In genomic region chr10:17668435-17669184, GRCh38 we compare ENCODE assay signal across 13 cellular contexts. TPM values are rescaled to one million over a fixed set of nuclear protein-coding genes. Genes with fewer than 3 reads are reported as not detected.
DNase-seq lines count a peak whose midpoint lies in the region; ATAC-seq and TF ChIP-seq lines count a peak whose summit lies in the region.
"Had no signal": no experiment of that assay in that cellular context is flagged by ENCODE, and none has a peak within 500 bp of the region (broad histone marks: within the 10 kb centered on the region; RNA-seq: fewer than 3 reads in every experiment).

No MANE protein-coding gene starts in this region.

- no peak overlapping the region for H3K27ac ChIP-seq in sigmoid colon
- H3K27ac ChIP-seq: WERI-Rb-1 had no signal

- peak overlapping the region; percentile 11 for H3K4me3 Mint-ChIP-seq in activated CD8-positive, alpha-beta memory T cell treated with anti-CD3 and anti-CD28 coated beads, Interleukin-2, amount 10 ng/mL, durations not matched to agents 7 days and 5 days
- no peak overlapping the region for H3K4me3 Mint-ChIP-seq in WTC11
- H3K4me3 Mint-ChIP-seq in stimulated activated effector memory CD8-positive, alpha-beta T cell treated with anti-CD3 and anti-CD28 coated beads, Interleukin-12 subunit alpha, Interleukin-12 subunit beta, amount 100 ng/mL, for 72 hours = peak overlapping the region; percentile 69

- DNase-seq in activated CD8-positive, alpha-beta memory T cell treated with anti-CD3 and anti-CD28 coated beads, Interleukin-2, amount 10 ng/mL, durations not matched to agents 7 days and 5 days = no peak
- DNase-seq in activated CD8-positive, alpha-beta memory T cell treated with anti-CD3 and anti-CD28 coated beads for 24 hours = no peak
- DNase-seq in WTC11 (ENCODE audit: low spot score) (no peak), sigmoid colon (no peak)
- DNase-seq in stimulated activated effector memory CD8-positive, alpha-beta T cell treated with anti-CD3 and anti-CD28 coated beads, Interleukin-12 subunit alpha, Interleukin-12 subunit beta, amount 100 ng/mL, for 72 hours (ENCODE audit: low spot score in 2 of 2) = no peak
- DNase-seq in effector CD4-positive, alpha-beta T cell = no peak
- DNase-seq: NCI-H1092; spleen; stimulated activated naive CD4-positive, alpha-beta T cell; WERI-Rb-1 had no signal

- peaks cover 0 to 6% (median 3%) of the 10 kb centered on the region in 4 donors for H3K4me1 ChIP-seq in sigmoid colon

- no peak for ATAC-seq in activated CD8-positive, alpha-beta memory T cell treated with anti-CD3 and anti-CD28 coated beads, Interleukin-2, amount 10 ng/mL, durations not matched to agents 7 days and 5 days
- ATAC-seq in HG02884 (IDR thresholded peaks at IDR 0.05; ENCODE audit: unreplicated experiment) (peak; percentile 11), WTC11 (no peak), HG03045 (IDR thresholded peaks at IDR 0.05; ENCODE audit: unreplicated experiment) (no peak)
- peak; percentile 78 for ATAC-seq in stimulated activated effector memory CD8-positive, alpha-beta T cell treated with anti-CD3 and anti-CD28 coated beads, Interleukin-12 subunit alpha, Interleukin-12 subunit beta, amount 100 ng/mL, for 72 hours

- H3K9me3 Mint-ChIP-seq in activated CD8-positive, alpha-beta memory T cell treated with anti-CD3 and anti-CD28 coated beads, Interleukin-2, amount 10 ng/mL, durations not matched to agents 7 days and 5 days (ENCODE audit: low read depth) = no peaks in the 10 kb centered on the region
- H3K9me3 Mint-ChIP-seq in WTC11 = no peaks in the 10 kb centered on the region
- H3K9me3 Mint-ChIP-seq in stimulated activated effector memory CD8-positive, alpha-beta T cell treated with anti-CD3 and anti-CD28 coated beads, Interleukin-12 subunit alpha, Interleukin-12 subunit beta, amount 100 ng/mL, for 72 hours = no peaks in the 10 kb centered on the region

- no peaks in the 10 kb centered on the region for H3K36me3 ChIP-seq in sigmoid colon
- H3K36me3 ChIP-seq: WERI-Rb-1 had no signal

- no peak overlapping the region for H3K4me3 ChIP-seq in sigmoid colon
- H3K4me3 ChIP-seq: spleen had no signal

- intact Hi-C loops in sigmoid colon (cut with DNase I) = no loop called here

- no peak for TF ChIP-seq CTCF in WTC11 (IDR thresholded peaks at IDR 0.05)
- no peak for TF ChIP-seq CTCF in sigmoid colon (IDR thresholded peaks at IDR 0.05)

- peaks cover 52% of the 10 kb centered on the region for H3K4me1 Mint-ChIP-seq in activated CD8-positive, alpha-beta memory T cell treated with anti-CD3 and anti-CD28 coated beads, Interleukin-2, amount 10 ng/mL, durations not matched to agents 7 days and 5 days
- peaks cover 54% of the 10 kb centered on the region for H3K4me1 Mint-ChIP-seq in WTC11
- peaks cover 34% of the 10 kb centered on the region for H3K4me1 Mint-ChIP-seq in stimulated activated effector memory CD8-positive, alpha-beta T cell treated with anti-CD3 and anti-CD28 coated beads, Interleukin-12 subunit alpha, Interleukin-12 subunit beta, amount 100 ng/mL, for 72 hours

- peaks cover 26% of the 10 kb centered on the region for H3K36me3 Mint-ChIP-seq in activated CD8-positive, alpha-beta memory T cell treated with anti-CD3 and anti-CD28 coated beads, Interleukin-2, amount 10 ng/mL, durations not matched to agents 7 days and 5 days
- H3K36me3 Mint-ChIP-seq in WTC11 = no peaks in the 10 kb centered on the region
- H3K36me3 Mint-ChIP-seq in stimulated activated effector memory CD8-positive, alpha-beta T cell treated with anti-CD3 and anti-CD28 coated beads, Interleukin-12 subunit alpha, Interleukin-12 subunit beta, amount 100 ng/mL, for 72 hours = peaks cover 10% of the 10 kb centered on the region

- POLR2A ChIA-PET in WTC11 (lab: Charles Lee) = no interaction called here

- TF ChIP-seq EP300 in sigmoid colon (IDR thresholded peaks at IDR 0.05) = no peak

- peak overlapping the region; percentile 56 for H3K27ac Mint-ChIP-seq in activated CD8-positive, alpha-beta memory T cell treated with anti-CD3 and anti-CD28 coated beads, Interleukin-2, amount 10 ng/mL, durations not matched to agents 7 days and 5 days
- 0 out of 2 replicates have a peak overlapping the region, but pooled peaks have one; percentile 44 for H3K27ac Mint-ChIP-seq in WTC11
- H3K27ac Mint-ChIP-seq in stimulated activated effector memory CD8-positive, alpha-beta T cell treated with anti-CD3 and anti-CD28 coated beads, Interleukin-12 subunit alpha, Interleukin-12 subunit beta, amount 100 ng/mL, for 72 hours = peak overlapping the region; percentile 86

- no peaks in the 10 kb centered on the region for H3K9me3 ChIP-seq in sigmoid colon
- H3K9me3 ChIP-seq: spleen had no signal

- WGBS in sigmoid colon, 2 donors = 54 to 70% methylated on average over 6 of the region's 6 CpGs

- CTCF ChIA-PET in activated CD8-positive, alpha-beta memory T cell treated with anti-CD3 and anti-CD28 coated beads, Interleukin-2, amount 10 ng/mL, durations not matched to agents 7 days and 5 days (lab: Charles Lee) = interaction anchor here (1.9 kb wide), 1 partner anchor 21 kb away, joined by 4 read pairs; no protein-coding TSS in a partner anchor
- CTCF ChIA-PET in WTC11 (lab: Charles Lee) = no interaction called here

- H3K27me3 Mint-ChIP-seq in activated CD8-positive, alpha-beta memory T cell treated with anti-CD3 and anti-CD28 coated beads, Interleukin-2, amount 10 ng/mL, durations not matched to agents 7 days and 5 days = no peaks in the 10 kb centered on the region
- H3K27me3 Mint-ChIP-seq in WTC11 (ENCODE audit: low read depth) = no peaks in the 10 kb centered on the region

- no peak for TF ChIP-seq POLR2A in sigmoid colon (IDR thresholded peaks at IDR 0.05)

- H3K27me3 ChIP-seq in sigmoid colon = no peaks in the 10 kb centered on the region
- H3K27me3 ChIP-seq: spleen had no signal

TF ChIP-seq in WTC11, 78 proteins besides CTCF, POLR2A, EP300 and RAD21:
- TF ChIP-seq ZNF396 (CRISPR knock-in tag; IDR thresholded peaks at IDR 0.05; ENCODE audit: borderline replicate concordance) (no peak), ZNF671 (CRISPR knock-in tag; IDR thresholded peaks at IDR 0.05) (no peak), GABPB1 (CRISPR knock-in tag; IDR thresholded peaks at IDR 0.05) (no peak), CBFB (CRISPR knock-in tag; IDR thresholded peaks at IDR 0.05; ENCODE audit: low read depth) (no peak)
- TF ChIP-seq, protein P1, sequence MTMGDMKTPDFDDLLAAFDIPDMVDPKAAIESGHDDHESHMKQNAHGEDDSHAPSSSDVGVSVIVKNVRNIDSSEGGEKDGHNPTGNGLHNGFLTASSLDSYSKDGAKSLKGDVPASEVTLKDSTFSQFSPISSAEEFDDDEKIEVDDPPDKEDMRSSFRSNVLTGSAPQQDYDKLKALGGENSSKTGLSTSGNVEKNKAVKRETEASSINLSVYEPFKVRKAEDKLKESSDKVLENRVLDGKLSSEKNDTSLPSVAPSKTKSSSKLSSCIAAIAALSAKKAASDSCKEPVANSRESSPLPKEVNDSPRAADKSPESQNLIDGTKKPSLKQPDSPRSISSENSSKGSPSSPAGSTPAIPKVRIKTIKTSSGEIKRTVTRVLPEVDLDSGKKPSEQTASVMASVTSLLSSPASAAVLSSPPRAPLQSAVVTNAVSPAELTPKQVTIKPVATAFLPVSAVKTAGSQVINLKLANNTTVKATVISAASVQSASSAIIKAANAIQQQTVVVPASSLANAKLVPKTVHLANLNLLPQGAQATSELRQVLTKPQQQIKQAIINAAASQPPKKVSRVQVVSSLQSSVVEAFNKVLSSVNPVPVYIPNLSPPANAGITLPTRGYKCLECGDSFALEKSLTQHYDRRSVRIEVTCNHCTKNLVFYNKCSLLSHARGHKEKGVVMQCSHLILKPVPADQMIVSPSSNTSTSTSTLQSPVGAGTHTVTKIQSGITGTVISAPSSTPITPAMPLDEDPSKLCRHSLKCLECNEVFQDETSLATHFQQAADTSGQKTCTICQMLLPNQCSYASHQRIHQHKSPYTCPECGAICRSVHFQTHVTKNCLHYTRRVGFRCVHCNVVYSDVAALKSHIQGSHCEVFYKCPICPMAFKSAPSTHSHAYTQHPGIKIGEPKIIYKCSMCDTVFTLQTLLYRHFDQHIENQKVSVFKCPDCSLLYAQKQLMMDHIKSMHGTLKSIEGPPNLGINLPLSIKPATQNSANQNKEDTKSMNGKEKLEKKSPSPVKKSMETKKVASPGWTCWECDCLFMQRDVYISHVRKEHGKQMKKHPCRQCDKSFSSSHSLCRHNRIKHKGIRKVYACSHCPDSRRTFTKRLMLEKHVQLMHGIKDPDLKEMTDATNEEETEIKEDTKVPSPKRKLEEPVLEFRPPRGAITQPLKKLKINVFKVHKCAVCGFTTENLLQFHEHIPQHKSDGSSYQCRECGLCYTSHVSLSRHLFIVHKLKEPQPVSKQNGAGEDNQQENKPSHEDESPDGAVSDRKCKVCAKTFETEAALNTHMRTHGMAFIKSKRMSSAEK (CRISPR knock-in tag; IDR thresholded peaks at IDR 0.05; ENCODE audit: borderline replicate concordance) = no peak
- TF ChIP-seq, protein P2, sequence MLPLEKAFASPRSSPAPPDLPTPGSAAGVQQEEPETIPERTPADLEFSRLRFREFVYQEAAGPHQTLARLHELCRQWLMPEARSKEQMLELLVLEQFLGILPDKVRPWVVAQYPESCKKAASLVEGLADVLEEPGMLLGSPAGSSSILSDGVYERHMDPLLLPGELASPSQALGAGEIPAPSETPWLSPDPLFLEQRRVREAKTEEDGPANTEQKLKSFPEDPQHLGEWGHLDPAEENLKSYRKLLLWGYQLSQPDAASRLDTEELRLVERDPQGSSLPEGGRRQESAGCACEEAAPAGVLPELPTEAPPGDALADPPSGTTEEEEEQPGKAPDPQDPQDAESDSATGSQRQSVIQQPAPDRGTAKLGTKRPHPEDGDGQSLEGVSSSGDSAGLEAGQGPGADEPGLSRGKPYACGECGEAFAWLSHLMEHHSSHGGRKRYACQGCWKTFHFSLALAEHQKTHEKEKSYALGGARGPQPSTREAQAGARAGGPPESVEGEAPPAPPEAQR (CRISPR knock-in tag; IDR thresholded peaks at IDR 0.05) = no peak

RNA-seq across cellular contexts. Expression of gene STAM, which starts 24.7 kb away (rescaled TPM):
- total RNA-seq in activated CD8-positive, alpha-beta memory T cell treated with anti-CD3 and anti-CD28 coated beads, Interleukin-2, amount 10 ng/mL, durations not matched to agents 7 days and 5 days = 10 to 100 TPM; 27.4 to 47.2 TPM
- total RNA-seq in WTC11 (2021) (20.7 to 24.2 TPM (median 22.9 TPM) in 3 replicates), sigmoid colon (10 to 100 TPM; 13.7 to 19.3 (median 16.8) TPM)
- 1 to 10 TPM; 5.4 to 8.9 (median 8.6) TPM for polyA plus RNA-seq in sigmoid colon

RNA-seq across cellular contexts. Expression of gene HACD1, which starts 51.4 kb away (rescaled TPM):
- total RNA-seq in activated CD8-positive, alpha-beta memory T cell treated with anti-CD3 and anti-CD28 coated beads, Interleukin-2, amount 10 ng/mL, durations not matched to agents 7 days and 5 days = 1 to 10 TPM in 1 of 2 experiments, under 1 TPM in 1; 0.93 to 6.6 TPM
- total RNA-seq in WTC11 (2021) (18.6 to 23.2 TPM (median 21.2 TPM) in 3 replicates), sigmoid colon (10 to 100 TPM; 45.1 to 85.3 (median 79.0) TPM)
- 1 to 10 TPM in 2 of 3 donors, not detected in 1; 3.0 to 3.2 TPM for polyA plus RNA-seq in sigmoid colon
- total RNA-seq: OCI-LY7 had no signal

Comparison
In these comparisons a context has a peak if more than half of its experiments do, and no peak if none do; other contexts are left out.
1. ATAC-seq: peak in HG02884 (single experiment) and stimulated activated effector memory CD8-positive, alpha-beta T cell treated with anti-CD3 and anti-CD28 coated beads, Interleukin-12 subunit alpha, Interleukin-12 subunit beta, amount 100 ng/mL, for 72 hours (single experiment); none in activated CD8-positive, alpha-beta memory T cell treated with anti-CD3 and anti-CD28 coated beads, Interleukin-2, amount 10 ng/mL, durations not matched to agents 7 days and 5 days (single experiment), WTC11 (single experiment) and HG03045 (single experiment).
2. Peak in every context shown above with its lines, with median percentiles within 50 percentile points of each other: H3K27ac Mint-ChIP-seq.